ENCODE assay signal across 21 cellular contexts in genomic region chr3:136725468-136725867, GRCh38. TPM values are rescaled to one million over a fixed set of nuclear protein-coding genes. Genes with fewer than 3 reads are reported as not detected.
DNase-seq lines count a peak whose midpoint lies in the region; ATAC-seq, FAIRE-seq and TF ChIP-seq lines count a peak whose summit lies in the region.
"Had no signal": no experiment of that assay in that cellular context is flagged by ENCODE, and none has a peak within 500 bp of the region (broad histone marks: within the 10 kb centered on the region; RNA-seq: fewer than 3 reads in every experiment).

No MANE protein-coding gene starts in this region.

- TF ChIP-seq CTCF in SU-DHL-6 (IDR thresholded peaks at IDR 0.05; ENCODE audit: insufficient read depth, low read length, poor library complexity, severe bottlenecking): no peak
- no peak for TF ChIP-seq CTCF in brain microvascular endothelial cell (IDR thresholded peaks at IDR 0.05; ENCODE audit: low read depth, low read length, missing control alignments)

- H2AFZ ChIP-seq in SU-DHL-6 (ENCODE audit: low read depth, low read length, severe bottlenecking): no peak overlapping the region

- H3K9ac ChIP-seq in BLaER1 (no peak overlapping the region), SU-DHL-6 (ENCODE audit: low read length) (no peak overlapping the region)

- H3K79me2 ChIP-seq in SU-DHL-6 (ENCODE audit: insufficient read depth, low read length): peaks cover 81% of the 10 kb centered on the region

- peaks cover 9% of the 10 kb centered on the region; the same call in 1 of the 2 replicates for H3K36me3 ChIP-seq in BLaER1
- no peaks in the 10 kb centered on the region for H3K36me3 ChIP-seq in SU-DHL-6 (ENCODE audit: low read length)
- no peaks in the 10 kb centered on the region for H3K36me3 ChIP-seq in brain microvascular endothelial cell (replicated peaks)
- H3K36me3 ChIP-seq: SJSA1 had no signal

- H3K27ac ChIP-seq in BLaER1: no peak overlapping the region
- H3K27ac ChIP-seq in SU-DHL-6 (ENCODE audit: low read depth, low read length): peak overlapping the region; percentile 20; the same call in 1 of the 2 replicates
- no peak overlapping the region for H3K27ac ChIP-seq in brain microvascular endothelial cell
- H3K27ac ChIP-seq: SJSA1 had no signal

- H3K4me2 ChIP-seq in BLaER1 (peak overlapping the region; percentile 44), SU-DHL-6 (ENCODE audit: low read depth, low read length, poor library complexity, severe bottlenecking) (peak overlapping the region; percentile 17)

- H3K36me3 Mint-ChIP-seq in memory B cell: peaks cover 5% of the 10 kb centered on the region

- TF ChIP-seq POLR2A in GM12892 (IDR thresholded peaks at IDR 0.05; ENCODE audit: low read depth, low read length): no peak

- H3K4me3 ChIP-seq in BLaER1 (no peak overlapping the region), SU-DHL-6 (ENCODE audit: insufficient read depth, low read length, poor library complexity, severe bottlenecking) (no peak overlapping the region), brain microvascular endothelial cell (ENCODE audit: low read depth, low read length) (no peak overlapping the region)
- H3K4me3 ChIP-seq: SJSA1 had no signal

- H3K4me3 Mint-ChIP-seq in memory B cell: no peak overlapping the region
- H3K4me3 Mint-ChIP-seq: H9 had no signal

- H3K27ac Mint-ChIP-seq in memory B cell: no peak overlapping the region
- H3K27ac Mint-ChIP-seq: H9 had no signal

- peaks cover 41% of the 10 kb centered on the region for H3K4me1 ChIP-seq in BLaER1

- no peaks in the 10 kb centered on the region for H3K27me3 Mint-ChIP-seq in memory B cell
- H3K27me3 Mint-ChIP-seq: CD4-positive, alpha-beta memory T cell had no signal

- H3K27me3 ChIP-seq in BLaER1 (no peaks in the 10 kb centered on the region), SU-DHL-6 (ENCODE audit: low read length) (no peaks in the 10 kb centered on the region), brain microvascular endothelial cell (replicated peaks) (no peaks in the 10 kb centered on the region)
- H3K27me3 ChIP-seq: SJSA1 had no signal

- H4K20me1 ChIP-seq in BLaER1 (peaks cover 74% of the 10 kb centered on the region), SU-DHL-6 (ENCODE audit: low read depth, low read length) (no peaks in the 10 kb centered on the region; the same call in 1 of the 2 replicates)

- H3K9me3 ChIP-seq in BLaER1 (peaks cover 28% of the 10 kb centered on the region), SU-DHL-6 (ENCODE audit: insufficient read depth, low read length) (no peaks in the 10 kb centered on the region)
- H3K9me3 ChIP-seq: SJSA1 had no signal

- DNase-seq in GM12892 (ENCODE audit: insufficient read length): no peak
- DNase-seq in memory B cell (ENCODE audit: low spot score in 2 of 2): no peak
- no peak for DNase-seq in brain microvascular endothelial cell
- DNase-seq in central memory CD4-positive, alpha-beta T cell: no peak
- DNase-seq in C1 segment of cervical spinal cord (lab: John Stamatoyannopoulos, UW): no peak
- DNase-seq: CD4-positive, alpha-beta memory T cell; H9; KBM-7; NCI-H1105; NCI-H146; NCI-H2029 treated with DMSO at 0.1 percent for 48 hours; NCI-H226; NCI-H524 treated with DMSO at 0.1 percent for 48 hours; NCI-H82; OCI-M1 had no signal

- ATAC-seq in memory B cell (ENCODE audit: low read depth): peak; percentile 19
- ATAC-seq: Right ventricle myocardium inferior had no signal

- H3K9me2 ChIP-seq in SU-DHL-6 (replicated peaks; ENCODE audit: insufficient read depth, low read length): no peaks in the 10 kb centered on the region

- no peaks in the 10 kb centered on the region; the same call in 1 of the 2 replicates for H3F3A ChIP-seq in SU-DHL-6 (ENCODE audit: insufficient read depth)

- no peaks in the 10 kb centered on the region for H3K9me3 Mint-ChIP-seq in memory B cell

- FAIRE-seq in GM12892 (lab: Jason Lieb, UNC): peak; percentile 40
- FAIRE-seq: A204.1, G401.6 had no signal

- peaks cover 29% of the 10 kb centered on the region for H3K4me1 Mint-ChIP-seq in memory B cell

- in situ Hi-C loops in brain microvascular endothelial cell (cut with HindIII; ENCODE audit: low pct_ligation_motif_present, low sequenced_read_pairs): loop anchor here (25.0 kb wide), 1 partner anchor 638 kb away; no protein-coding TSS in a partner anchor

RNA-seq across cellular contexts. Expression of gene STAG1, which starts 26.7 kb away (rescaled TPM):
- 14.1 TPM for polyA plus RNA-seq in GM12892 (2012; ENCODE audit: missing spikeins)
